8 cellular contexts compared by ENCODE assay signal in genomic region chr16:31200821-31201510, GRCh38. TPM values are rescaled to one million over a fixed set of nuclear protein-coding genes. Genes with fewer than 3 reads are reported as not detected.
DNase-seq lines count a peak whose midpoint lies in the region; ATAC-seq and TF ChIP-seq lines count a peak whose summit lies in the region.

No MANE protein-coding gene starts in this region.

- POLR2A ChIA-PET in WTC11 (lab: Charles Lee), result interaction anchor here (0.5 to 2.8 kb wide), 11 partner anchors 13 to 526 kb away, joined by 4 to 11 read pairs (median 6); partner anchors contain the start of genes FUS, KAT8 and TRIM72

- no peak for ATAC-seq in WTC11
- peak; percentile 65 for ATAC-seq in stimulated activated naive CD8-positive, alpha-beta T cell treated with anti-CD3 and anti-CD28 coated beads, Interleukin-15, amount 100 ng/mL, for 72 hours
- ATAC-seq in HG03045 (IDR thresholded peaks at IDR 0.05; ENCODE audit: unreplicated experiment), result no peak
- no peak for ATAC-seq in GM21723 (IDR thresholded peaks at IDR 0.05; ENCODE audit: unreplicated experiment)
- ATAC-seq in GM19023 (IDR thresholded peaks at IDR 0.05; ENCODE audit: unreplicated experiment), result no peak

- CTCF ChIA-PET in WTC11 (lab: Charles Lee), result interaction anchor here (0.7 to 4.1 kb wide), 11 partner anchors 9 to 247 kb away, joined by 3 to 31 read pairs (median 6); partner anchors contain the start of genes HSD3B7, KAT8, PYDC1 and TRIM72

- peak overlapping the region; percentile 78 for H3K4me3 ChIP-seq in fibroblast of villous mesenchyme (ENCODE audit: low read depth, low read length)

- peak overlapping the region; percentile 83 for H3K4me3 Mint-ChIP-seq in WTC11
- peak overlapping the region; percentile 86 to 92 for H3K4me3 Mint-ChIP-seq in stimulated activated naive CD8-positive, alpha-beta T cell treated with anti-CD3 and anti-CD28 coated beads, Interleukin-15, amount 100 ng/mL, for 72 hours

- TF ChIP-seq CTCF in WTC11 (IDR thresholded peaks at IDR 0.05) (no peak), fibroblast of villous mesenchyme (IDR thresholded peaks at IDR 0.05; ENCODE audit: insufficient read depth, low read depth, low read length) (peak; percentile 16)

- H3K36me3 Mint-ChIP-seq in WTC11, result peaks cover 13% of the 10 kb centered on the region

- H3K9me3 Mint-ChIP-seq in WTC11, result no peaks in the 10 kb centered on the region
- H3K9me3 Mint-ChIP-seq in stimulated activated naive CD8-positive, alpha-beta T cell treated with anti-CD3 and anti-CD28 coated beads, Interleukin-15, amount 100 ng/mL, for 72 hours, result peaks cover 0 to 8% of the 10 kb centered on the region in 2 donors

- no peak overlapping the region; the same call in 1 of the 2 replicates for H3K27ac Mint-ChIP-seq in WTC11
- H3K27ac Mint-ChIP-seq in stimulated activated naive CD8-positive, alpha-beta T cell treated with anti-CD3 and anti-CD28 coated beads, Interleukin-15, amount 100 ng/mL, for 72 hours, result peak overlapping the region; percentile 36 to 94

- peaks cover 20% of the 10 kb centered on the region for H3K27me3 Mint-ChIP-seq in WTC11 (ENCODE audit: low read depth)
- no peaks in the 10 kb centered on the region for H3K27me3 Mint-ChIP-seq in stimulated activated naive CD8-positive, alpha-beta T cell treated with anti-CD3 and anti-CD28 coated beads, Interleukin-15, amount 100 ng/mL, for 72 hours

- peak; percentile 56 for DNase-seq in stimulated activated CD4-positive, alpha-beta T cell treated with anti-CD3 and anti-CD28 coated beads, Interleukin-15, amount 100 ng/mL, for 24 hours
- DNase-seq in stimulated activated CD4-positive, alpha-beta T cell treated with anti-CD3 and anti-CD28 coated beads, Interleukin-12 subunit alpha, Interleukin-12 subunit beta, amount 100 ng/mL, for 4 hours, result no peak
- DNase-seq in WTC11 (ENCODE audit: low spot score), result no peak
- DNase-seq in fibroblast of villous mesenchyme (ENCODE audit: low read depth), result peak; percentile 26
- peak in 1 of 2 donors; percentile 57 for DNase-seq in stimulated activated naive CD8-positive, alpha-beta T cell treated with anti-CD3 and anti-CD28 coated beads, Interleukin-15, amount 100 ng/mL, for 72 hours

- H3K4me1 Mint-ChIP-seq in WTC11, result peaks cover 23% of the 10 kb centered on the region
- H3K4me1 Mint-ChIP-seq in stimulated activated naive CD8-positive, alpha-beta T cell treated with anti-CD3 and anti-CD28 coated beads, Interleukin-15, amount 100 ng/mL, for 72 hours, result peaks cover 60% of the 10 kb centered on the region

TF ChIP-seq in WTC11, 78 proteins besides CTCF, POLR2A, EP300 and RAD21:
- TF ChIP-seq ZNF263 (CRISPR knock-in tag; IDR thresholded peaks at IDR 0.05; ENCODE audit: low read depth), result peak; percentile 90
- no peak for TF ChIP-seq NFE2L1 (CRISPR knock-in tag; IDR thresholded peaks at IDR 0.05)

RNA-seq across cellular contexts. Expression of gene PYCARD, which starts 1.6 kb away (rescaled TPM):
- 35.2 to 45.5 TPM (median 42.4 TPM) in 3 replicates for total RNA-seq in WTC11 (2021)
- total RNA-seq in fibroblast of villous mesenchyme, result 85.9 and 176 TPM in 2 replicates

RNA-seq across cellular contexts. Expression of gene TRIM72, which starts 13.0 kb away (rescaled TPM):
- total RNA-seq in WTC11 (2021), result 1.8 to 2.5 TPM (median 2.4 TPM) in 3 replicates
- total RNA-seq in fibroblast of villous mesenchyme, result not detected in 2 replicates

RNA-seq across cellular contexts. Expression of gene PYDC1, which starts 16.0 kb away (rescaled TPM):
- total RNA-seq in WTC11 (2021) (1.9 to 9.5 TPM (median 6.1 TPM) in 3 replicates), fibroblast of villous mesenchyme (not detected in 2 replicates)

RNA-seq across cellular contexts. Expression of gene FUS, which starts 21.0 kb away (rescaled TPM):
- total RNA-seq in WTC11 (2021) (631 to 770 TPM (median 679 TPM) in 3 replicates), fibroblast of villous mesenchyme (47.4 and 54.4 TPM in 2 replicates)

RNA-seq across cellular contexts. Expression of gene PRSS36, which starts 51.1 kb away (rescaled TPM):
- total RNA-seq in WTC11 (2021), result 0.48 to 1.5 TPM (median 1.3 TPM) in 3 replicates
- under 0.01 and 0.32 TPM in 2 replicates for total RNA-seq in fibroblast of villous mesenchyme

Comparison
In these comparisons a context has a peak if more than half of its experiments do, and no peak if none do; other contexts are left out.
1. DNase-seq: peak in stimulated activated CD4-positive, alpha-beta T cell treated with anti-CD3 and anti-CD28 coated beads, Interleukin-15, amount 100 ng/mL, for 24 hours (single experiment) and fibroblast of villous mesenchyme (single experiment); none in stimulated activated CD4-positive, alpha-beta T cell treated with anti-CD3 and anti-CD28 coated beads, Interleukin-12 subunit alpha, Interleukin-12 subunit beta, amount 100 ng/mL, for 4 hours (single experiment) and WTC11 (single experiment).